In genomic region chr12:82359115-82359478, GRCh38 we compare ENCODE assay signal across 8 cellular contexts. TPM values are rescaled to one million over a fixed set of nuclear protein-coding genes. Genes with fewer than 3 reads are reported as not detected.
A peak's percentile ranks its signal among the peaks of the same experiment; 100 is the strongest.
DNase-seq lines count a peak whose midpoint lies in the region; ATAC-seq and TF ChIP-seq lines count a peak whose summit lies in the region.

No MANE protein-coding gene starts in this region.

- H3K4me1 ChIP-seq in adipocyte (ENCODE audit: control insufficient read depth, insufficient read depth, low read length): peaks cover 28% of the 10 kb centered on the region
- H3K4me1 ChIP-seq in iPS-15b (ENCODE audit: control insufficient read depth, insufficient read depth, low read length): no peaks in the 10 kb centered on the region
- peaks cover 22 to 47% (median 45%) of the 10 kb centered on the region in 3 donors for H3K4me1 ChIP-seq in skeletal muscle tissue (ENCODE audit: control insufficient read depth in 3 of 3, insufficient read depth in 3 of 3, low read length in 3 of 3)

- peak; percentile 20 for ATAC-seq in GM21737 (IDR thresholded peaks at IDR 0.05; ENCODE audit: unreplicated experiment)

- H3K27me3 ChIP-seq in GM06990 (replicated peaks; ENCODE audit: control insufficient read depth, insufficient read depth, low read length): no peaks in the 10 kb centered on the region
- no peaks in the 10 kb centered on the region for H3K27me3 ChIP-seq in adipocyte (replicated peaks; ENCODE audit: control insufficient read depth, insufficient read depth, low read length)
- H3K27me3 ChIP-seq in iPS-15b (ENCODE audit: control insufficient read depth, insufficient read depth, low read length): no peaks in the 10 kb centered on the region
- H3K27me3 ChIP-seq in skeletal muscle tissue (ENCODE audit: control insufficient read depth in 3 of 3, insufficient read depth in 3 of 3, low read length in 3 of 3): no peaks in the 10 kb centered on the region

- H3K36me3 ChIP-seq in GM06990 (ENCODE audit: control insufficient read depth, insufficient read depth, low read length) (no peaks in the 10 kb centered on the region), adipocyte (ENCODE audit: control insufficient read depth, insufficient read depth, low read length, severe bottlenecking) (peaks cover 13% of the 10 kb centered on the region), iPS-15b (ENCODE audit: control insufficient read depth, insufficient read depth, low read length) (no peaks in the 10 kb centered on the region), skeletal muscle tissue (ENCODE audit: control insufficient read depth in 3 of 3, insufficient read depth in 3 of 3, low read length in 3 of 3) (peaks cover 4 to 12% (median 8%) of the 10 kb centered on the region in 3 donors)

- peak overlapping the region; percentile 91 for H3K27ac ChIP-seq in skeletal muscle tissue (ENCODE audit: low read depth, low read length)

- H3K9ac ChIP-seq in adipocyte (ENCODE audit: low read length) (peak overlapping the region; percentile 90), iPS-15b (ENCODE audit: low read depth, low read length) (no peak overlapping the region), skeletal muscle tissue (ENCODE audit: low read depth in 1 of 3, low read length in 3 of 3) (peak overlapping the region; percentile 79 to 96 (median 91))

- no peak for TF ChIP-seq CTCF in GM06990 (IDR thresholded peaks at IDR 0.05; ENCODE audit: insufficient read depth, low read length, poor library complexity, severe bottlenecking)

- H3K4me3 ChIP-seq in GM06990 (replicated peaks; ENCODE audit: low read depth, low read length) (peak overlapping the region; percentile 97), adipocyte (ENCODE audit: low read length) (peak overlapping the region; percentile 95), iPS-15b (ENCODE audit: low read depth, low read length) (peak overlapping the region; percentile 63), skeletal muscle tissue (ENCODE audit: low read length in 3 of 3) (peak overlapping the region; percentile 79 to 100 (median 98))

- no peaks in the 10 kb centered on the region for H3K9me3 ChIP-seq in adipocyte (ENCODE audit: control insufficient read depth, low read length)
- H3K9me3 ChIP-seq in iPS-15b (ENCODE audit: control insufficient read depth, insufficient read depth, low read length): no peaks in the 10 kb centered on the region
- H3K9me3 ChIP-seq in skeletal muscle tissue (ENCODE audit: control insufficient read depth in 3 of 3, low read length in 3 of 3): no peaks in the 10 kb centered on the region

- no peak for DNase-seq in GM06990 (ENCODE audit: extremely low read depth, insufficient read length)
- DNase-seq in NCI-H1930 (lab: John Stamatoyannopoulos, UW): peak; percentile 30 to 34
- peak; percentile 45 for DNase-seq in adipocyte (ENCODE audit: low read depth)
- no peak for DNase-seq in kidney glomerular epithelial cell (lab: John Stamatoyannopoulos, UW)
- no peak for DNase-seq in activated CD4-positive, alpha-beta T cell treated with anti-CD3 and anti-CD28 coated beads, Interleukin-2, amount 50 U/mL, for 4 hours

RNA-seq across cellular contexts. Expression of gene METTL25, which starts 0.8 kb away (rescaled TPM):
- total RNA-seq in skeletal muscle tissue: 71.5 TPM

RNA-seq across cellular contexts. Expression of gene CCDC59, which starts 0.9 kb away (rescaled TPM):
- 22.4 TPM for total RNA-seq in skeletal muscle tissue

Comparison
In these comparisons a context has a peak if more than half of its experiments do, and no peak if none do; other contexts are left out.
1. DNase-seq: peak in NCI-H1930 (2 of 2) and adipocyte (single experiment); none in GM06990 (single experiment), kidney glomerular epithelial cell (single experiment) and activated CD4-positive, alpha-beta T cell treated with anti-CD3 and anti-CD28 coated beads, Interleukin-2, amount 50 U/mL, for 4 hours (0 of 2).
2. Peak in every context shown above with its lines, with median percentiles within 50 percentile points of each other: H3K4me3 ChIP-seq.